ENCODE assay signal across 8 cellular contexts in the genomic region with DNA sequence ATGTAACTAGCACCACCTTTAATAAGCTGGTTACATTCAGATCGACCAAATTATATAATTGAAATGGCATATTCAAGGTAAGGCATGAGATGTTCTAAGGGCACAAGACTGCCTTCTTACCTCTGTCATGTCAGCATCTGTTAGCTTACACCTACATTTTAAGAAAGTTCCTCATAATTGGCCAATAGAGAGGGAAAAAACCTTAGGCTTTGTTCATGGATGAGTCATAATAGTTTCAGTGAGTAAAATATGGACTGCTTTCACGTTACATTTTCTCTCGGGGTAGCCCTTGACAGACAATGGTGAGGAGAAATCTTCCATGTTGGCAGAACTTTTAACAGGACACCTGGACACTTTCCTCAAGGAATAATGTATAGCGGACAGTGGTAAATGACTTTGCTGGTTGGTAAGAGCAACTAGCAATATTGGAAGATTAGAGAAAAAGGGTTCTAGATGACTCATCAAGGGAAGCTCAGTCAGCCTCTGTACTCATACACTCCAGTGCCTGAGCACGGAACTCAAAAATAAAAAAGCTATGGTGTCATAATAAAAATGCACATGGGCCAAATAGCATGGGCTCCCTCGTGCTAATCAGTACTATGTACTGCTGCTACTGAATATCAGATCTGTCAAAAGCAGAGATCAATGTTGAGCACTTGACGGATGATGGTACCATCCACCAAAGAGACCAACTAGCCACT.
DNase-seq lines count a peak whose midpoint lies in the region; ATAC-seq, FAIRE-seq and TF ChIP-seq lines count a peak whose summit lies in the region.
"Not testable (repeated sequence)": the region's sequence is repeated elsewhere in the genome, so short reads cannot be mapped to it uniquely, and the experiment has no call there.

No MANE protein-coding gene starts in this region.

- in situ Hi-C loops in GM12878 (cut with MboI) = not testable (repeated sequence)

- peak; percentile 52 for ATAC-seq in GM19023 (IDR thresholded peaks at IDR 0.05; ENCODE audit: unreplicated experiment)
- peak; percentile 74 for ATAC-seq in GM21786 (IDR thresholded peaks at IDR 0.05; ENCODE audit: unreplicated experiment)
- ATAC-seq in HG02852 (IDR thresholded peaks at IDR 0.05; ENCODE audit: unreplicated experiment) = peak; percentile 79
- ATAC-seq in HG03378 (IDR thresholded peaks at IDR 0.05; ENCODE audit: unreplicated experiment) = peak; percentile 75
- not testable (repeated sequence) for ATAC-seq in GM12878
- peak; percentile 32 for ATAC-seq in stimulated activated naive CD8-positive, alpha-beta T cell treated with anti-CD3 and anti-CD28 coated beads, Interleukin-15, Interleukin-2, amounts not matched to agents 100 U/mL and 50 U/mL, for 24 hours

- not testable (repeated sequence) for H3K4me2 ChIP-seq in GM12878 (ENCODE audit: control insufficient read depth, insufficient read depth)

- not testable (repeated sequence) for H4K20me1 ChIP-seq in GM12878 (ENCODE audit: control insufficient read depth, insufficient read depth)

- SMC1A ChIA-PET in GM12878 (lab: Charles Lee; ENCODE audit: uncharacterized antibody, unreplicated experiment) = not testable (repeated sequence)

- not testable (repeated sequence) for BruUV-seq in GM12878 (replicated peaks; lab: Mats Ljungman, UMichigan)

- peak; percentile 60 for FAIRE-seq in GM18507 (lab: Jason Lieb, UNC)
- FAIRE-seq in GM12878 (lab: Jason Lieb, UNC) = peak; percentile 78

- TF ChIP-seq CTCF in GM12878 (IDR thresholded peaks at IDR 0.05 in 2 of 3, conservative IDR thresholded peaks at IDR 0.05 in 1 of 3; ENCODE audit: control insufficient read depth in 2 of 3, extremely low read depth in 1 of 3, insufficient read depth in 1 of 3, low read depth in 3 of 3, low read length in 3 of 3) = not testable (repeated sequence)

- H3K9ac ChIP-seq in GM12878 (ENCODE audit: control insufficient read depth, insufficient read depth, low read length) = not testable (repeated sequence)

- CTCF ChIA-PET in GM12878 (lab: Yijun Ruan, JAX) = interaction anchor here (0.7 kb wide), 1 partner anchor 227 kb away, joined by 3 read pairs; no protein-coding TSS in a partner anchor

- RAD21 ChIA-PET in GM12878 (lab: Charles Lee; ENCODE audit: unreplicated experiment) = not testable (repeated sequence)

- 15% methylated on average over 4 of the region's 7 CpGs for WGBS in GM12878 (ENCODE audit: insufficient coverage, insufficient replicate concordance, low lambda C conversion rate, missing lambda C conversion rate)

- not testable (repeated sequence) for H3K36me3 ChIP-seq in GM12878 (ENCODE audit: control insufficient read depth in 2 of 2, insufficient read depth in 2 of 2, low read length in 1 of 2)

- H2AFZ ChIP-seq in GM12878 (ENCODE audit: control insufficient read depth, low read depth, low read length) = not testable (repeated sequence)

- intact Hi-C loops in GM12878 (cut with micrococcal nuclease; ENCODE audit: unreplicated experiment) = not testable (repeated sequence)

- H3K27me3 ChIP-seq in GM12878 (replicated peaks in 1 of 2; ENCODE audit: control insufficient read depth in 2 of 2, insufficient read depth in 2 of 2, low read length in 1 of 2) = not testable (repeated sequence)

- not testable (repeated sequence) for H3K9me3 ChIP-seq in GM12878 (replicated peaks; ENCODE audit: control insufficient read depth, insufficient read depth, low read length)

- not testable (repeated sequence) for H3K79me2 ChIP-seq in GM12878 (ENCODE audit: control insufficient read depth, insufficient read depth, low read length)

- DNase-seq in GM18507 (ENCODE audit: extremely low spot score, insufficient read length, low read depth); GM12878 (ENCODE audit: low read depth, low spot score); stimulated activated naive CD8-positive, alpha-beta T cell treated with anti-CD3 and anti-CD28 coated beads, Interleukin-15, Interleukin-2, amounts not matched to agents 100 U/mL and 50 U/mL, for 24 hours: not testable (repeated sequence)
- peak; percentile 7 for DNase-seq in RPMI7951 (ENCODE audit: low read depth)

- not testable (repeated sequence) for H3K27ac ChIP-seq in GM12878 (ENCODE audit: control insufficient read depth, insufficient read depth)

- not testable (repeated sequence) for TF ChIP-seq RAD21 in GM12878 (IDR thresholded peaks at IDR 0.05; ENCODE audit: insufficient read depth, low read depth, low read length)

- not testable (repeated sequence) for H3K4me1 ChIP-seq in GM12878 (ENCODE audit: control insufficient read depth, insufficient read depth, low read length)

- TF ChIP-seq EP300 in GM12878 (IDR thresholded peaks at IDR 0.05; ENCODE audit: borderline replicate concordance in 1 of 2, control insufficient read depth in 1 of 2, low read depth in 2 of 2, low read length in 2 of 2) = not testable (repeated sequence)

- POLR2A ChIA-PET in GM12878 (lab: Charles Lee) = not testable (repeated sequence)

- not testable (repeated sequence) for TF ChIP-seq POLR2A in GM12878 (IDR thresholded peaks at IDR 0.05; ENCODE audit: low read depth, low read length)

- H3K4me3 ChIP-seq in GM12878 = not testable (repeated sequence)

TF ChIP-seq in GM12878, 131 proteins besides CTCF, POLR2A, EP300 and RAD21:
- peak; percentile 58 for TF ChIP-seq JUNB (IDR thresholded peaks at IDR 0.05)
